Comparison of ENCODE assay signal across 8 cellular contexts in genomic region chr3:112814256-112814655, GRCh38. TPM values are rescaled to one million over a fixed set of nuclear protein-coding genes. Genes with fewer than 3 reads are reported as not detected.
DNase-seq lines count a peak whose midpoint lies in the region; ATAC-seq lines count a peak whose summit lies in the region.

No MANE protein-coding gene starts in this region.

- H3K27me3 Mint-ChIP-seq in activated naive CD4-positive, alpha-beta T cell treated with anti-CD3 and anti-CD28 coated beads, Interleukin-2, amount 10 ng/mL, durations not matched to agents 7 days and 5 days: peaks cover 4% of the 10 kb centered on the region

- peak; percentile 57 for ATAC-seq in left lobe of liver
- ATAC-seq in GM21515 (IDR thresholded peaks at IDR 0.05; ENCODE audit: unreplicated experiment): no peak
- no peak for ATAC-seq in HG02588 (IDR thresholded peaks at IDR 0.05; ENCODE audit: unreplicated experiment)

- H3K4me3 Mint-ChIP-seq in activated naive CD4-positive, alpha-beta T cell treated with anti-CD3 and anti-CD28 coated beads, Interleukin-2, amount 10 ng/mL, durations not matched to agents 7 days and 5 days: no peak overlapping the region

- CTCF ChIA-PET in activated naive CD4-positive, alpha-beta T cell treated with anti-CD3 and anti-CD28 coated beads, Interleukin-2, amount 10 ng/mL, durations not matched to agents 7 days and 5 days (lab: Charles Lee): interaction anchor here (0.6 to 7.1 kb wide), 13 partner anchors 9 to 236 kb away, joined by 3 to 72 read pairs (median 3); partner anchors contain the start of genes CCDC80 and CD200R1

- peaks cover 13% of the 10 kb centered on the region for H3K4me1 Mint-ChIP-seq in activated naive CD4-positive, alpha-beta T cell treated with anti-CD3 and anti-CD28 coated beads, Interleukin-2, amount 10 ng/mL, durations not matched to agents 7 days and 5 days

- no peak overlapping the region for H3K27ac Mint-ChIP-seq in activated naive CD4-positive, alpha-beta T cell treated with anti-CD3 and anti-CD28 coated beads, Interleukin-2, amount 10 ng/mL, durations not matched to agents 7 days and 5 days

- no peaks in the 10 kb centered on the region for H3K36me3 Mint-ChIP-seq in activated naive CD4-positive, alpha-beta T cell treated with anti-CD3 and anti-CD28 coated beads, Interleukin-2, amount 10 ng/mL, durations not matched to agents 7 days and 5 days

- DNase-seq in Ammon's horn (ENCODE audit: low spot score): peak; percentile 43
- peak; percentile 35 for DNase-seq in HS-27A (ENCODE audit: low read depth)
- peak; percentile 84 for DNase-seq in amniotic epithelial cell (ENCODE audit: low read depth)
- DNase-seq in left lobe of liver (ENCODE audit: low spot score): no peak
- no peak for DNase-seq in cerebellar nuclear complex (lab: John Stamatoyannopoulos, UW)
- no peak for DNase-seq in activated naive CD4-positive, alpha-beta T cell treated with anti-CD3 and anti-CD28 coated beads, Interleukin-2, amount 10 ng/mL, durations not matched to agents 7 days and 5 days

- H3K9me3 Mint-ChIP-seq in activated naive CD4-positive, alpha-beta T cell treated with anti-CD3 and anti-CD28 coated beads, Interleukin-2, amount 10 ng/mL, durations not matched to agents 7 days and 5 days: no peaks in the 10 kb centered on the region

RNA-seq across cellular contexts. Expression of gene CD200R1L, which starts 32.4 kb away (rescaled TPM):
- total RNA-seq in left lobe of liver: not detected

Comparison
In these comparisons a context has a peak if more than half of its experiments do, and no peak if none do; other contexts are left out.
1. DNase-seq: peak in Ammon's horn (single experiment), HS-27A (single experiment) and amniotic epithelial cell (single experiment); none in left lobe of liver (single experiment), cerebellar nuclear complex (0 of 2) and activated naive CD4-positive, alpha-beta T cell treated with anti-CD3 and anti-CD28 coated beads, Interleukin-2, amount 10 ng/mL, durations not matched to agents 7 days and 5 days (single experiment).